Comparison of ENCODE assay signal across 32 cellular contexts in the genomic region with DNA sequence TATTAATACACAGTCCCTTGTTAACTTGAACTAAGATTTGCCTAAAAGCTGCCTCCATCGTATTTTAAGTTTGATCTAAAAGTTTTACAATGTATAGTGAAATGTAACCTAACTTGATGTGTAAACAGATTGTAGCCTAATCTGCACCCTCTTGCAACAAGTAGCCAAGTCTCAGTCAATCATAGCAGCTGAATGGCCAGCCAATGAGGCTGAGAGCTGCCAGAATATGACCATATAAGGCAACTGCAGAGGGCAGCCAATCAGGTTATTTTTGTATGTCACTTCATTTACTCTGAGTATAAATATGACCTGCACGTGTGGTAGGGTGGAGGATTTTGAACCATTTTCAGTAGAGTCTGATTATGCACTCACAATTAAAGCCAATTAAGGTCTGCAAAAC. TPM values are rescaled to one million over a fixed set of nuclear protein-coding genes. Genes with fewer than 3 reads are reported as not detected.
"Had no signal": no experiment of that assay in that cellular context is flagged by ENCODE, and none has a peak within 500 bp of the region (broad histone marks: within the 10 kb centered on the region; RNA-seq: fewer than 3 reads in every experiment).

No MANE protein-coding gene starts in this region.

- H3K4me1 ChIP-seq: colonic mucosa, esophagus squamous epithelium, gastrocnemius medialis, heart right ventricle, left lung, lower lobe of right lung had no signal

- H3K9me3 ChIP-seq: colonic mucosa, esophagus squamous epithelium, gastrocnemius medialis, lower lobe of right lung had no signal

- H3K27me3 ChIP-seq: colonic mucosa, esophagus squamous epithelium, gastrocnemius medialis, heart right ventricle, left lung had no signal

- H3K4me3 ChIP-seq: colonic mucosa, esophagus squamous epithelium, gastrocnemius medialis, heart right ventricle, left lung, lower lobe of right lung had no signal

- H3K27ac ChIP-seq: colonic mucosa, epithelial cell of prostate, esophagus squamous epithelium, gastrocnemius medialis, heart right ventricle, left lung, lower lobe of right lung had no signal

- DNase-seq: colonic mucosa; cortex of kidney; effector CD8-positive, alpha-beta T cell; effector memory CD8-positive, alpha-beta T cell; endodermal cell; erythroblast; esophagus squamous epithelium; foreskin fibroblast; foreskin melanocyte; gastrocnemius medialis; glutamatergic neuron; head of caudate nucleus; heart right ventricle; hippocampal formation; left cardiac atrium; left lung; left ventricle myocardium superior; lower lobe of right lung; mesendoderm; midbrain had no signal

- H3K36me3 ChIP-seq: colonic mucosa, esophagus squamous epithelium, gastrocnemius medialis, heart right ventricle, left lung, lower lobe of right lung had no signal

- FAIRE-seq: endometrium, islet of Langerhans, keratinocyte had no signal

RNA-seq across cellular contexts. Expression of gene SPANXN3, which starts 51.2 kb away (rescaled TPM):
- total RNA-seq: colonic mucosa, dermis microvascular lymphatic vessel endothelial cell, endodermal cell, esophagus mucosa, esophagus squamous epithelium, glomerular endothelial cell, heart right ventricle, kidney epithelial cell, left cardiac atrium, left lung, left ventricle myocardium superior, lower leg skin, lower lobe of right lung, lung microvascular endothelial cell, mononuclear cell, mucosa of gallbladder had no signal
- polyA plus RNA-seq: heart right ventricle, keratinocyte had no signal
